ENCODE assay signal across 23 cellular contexts in the genomic region with DNA sequence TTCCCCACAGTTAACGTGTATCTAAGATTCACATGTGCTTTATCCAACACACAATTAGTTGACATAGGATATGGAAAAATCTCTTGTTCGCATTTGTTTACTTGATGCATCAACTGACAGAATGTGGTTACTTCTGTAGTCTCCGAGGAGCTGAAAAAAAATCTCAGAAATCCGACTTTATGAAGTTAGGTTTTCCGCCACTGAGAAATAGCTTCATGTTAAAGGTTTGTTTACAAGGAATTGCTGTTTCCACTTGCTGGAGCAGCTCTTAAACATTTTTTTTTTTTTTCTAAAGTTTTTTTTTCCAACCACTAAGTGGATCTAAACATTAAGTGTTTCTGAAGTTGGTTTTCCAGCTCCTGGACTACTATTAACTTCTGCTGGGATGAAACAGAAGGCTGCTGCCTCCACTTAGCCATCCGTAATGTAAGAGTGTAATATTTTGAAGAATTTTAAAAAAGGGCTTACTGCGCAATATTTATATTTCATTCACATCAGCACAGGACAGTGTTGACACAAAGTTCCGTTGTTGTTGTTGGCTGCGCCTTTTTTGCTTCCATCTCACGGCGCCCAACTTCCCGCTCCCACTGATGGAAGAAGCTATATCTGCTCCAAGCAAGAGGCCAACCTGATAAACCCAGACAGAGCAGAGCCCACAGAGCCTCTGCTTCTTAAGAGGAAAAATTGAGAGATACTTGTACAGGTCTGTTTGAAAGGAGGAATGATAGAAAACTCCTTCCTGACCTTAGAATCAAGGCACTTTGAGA.
"Had no signal": no experiment of that assay in that cellular context is flagged by ENCODE, and none has a peak within 500 bp of the region (broad histone marks: within the 10 kb centered on the region; RNA-seq: fewer than 3 reads in every experiment).

No MANE protein-coding gene starts in this region.

- H3K36me3 ChIP-seq: colonic mucosa, gastroesophageal sphincter, neural progenitor cell, tibial nerve had no signal

- H3K9me3 ChIP-seq: colonic mucosa, gastroesophageal sphincter, tibial nerve had no signal

- H3K27me3 ChIP-seq: colonic mucosa, dorsolateral prefrontal cortex, gastroesophageal sphincter, neural progenitor cell, tibial nerve had no signal

- FAIRE-seq: astrocyte, endothelial cell of umbilical vein, keratinocyte had no signal

- ATAC-seq: activated naive CD4-positive, alpha-beta T cell treated with anti-CD3 and anti-CD28 coated beads, Interleukin-2, amount 50 U/mL, for 72 hours; activated T-helper 17 cell treated with anti-CD3 and anti-CD28 coated beads, Interleukin-2, amount 50 U/mL, for 72 hours; effector memory CD8-positive, alpha-beta T cell; esophagus mucosa; gastroesophageal sphincter; naive thymus-derived CD8-positive, alpha-beta T cell; T-cell had no signal

- H3K4me3 ChIP-seq: colonic mucosa, dorsolateral prefrontal cortex, gastroesophageal sphincter, neural progenitor cell, tibial nerve had no signal

- H3K27ac ChIP-seq: colonic mucosa, dorsolateral prefrontal cortex, gastroesophageal sphincter, neural progenitor cell had no signal

- DNase-seq: activated CD4-positive, alpha-beta T cell treated with anti-CD3 and anti-CD28 coated beads for 1 hour; activated CD4-positive, alpha-beta T cell treated with anti-CD3 and anti-CD28 coated beads, Interleukin-2, amount 50 U/mL, for 1 hour; activated CD8-positive, alpha-beta memory T cell treated with anti-CD3 and anti-CD28 coated beads for 24 hours; activated CD8-positive, alpha-beta memory T cell treated with anti-CD3 and anti-CD28 coated beads, Interleukin-2, amount 50 U/mL, for 4 hours; activated T-cell treated with anti-CD3 and anti-CD28 coated beads, Interleukin-2, amount 50 U/mL, for 24 hours; colonic mucosa; dorsolateral prefrontal cortex; effector memory CD8-positive, alpha-beta T cell; head of caudate nucleus; naive thymus-derived CD8-positive, alpha-beta T cell; retina; stimulated activated CD4-positive, alpha-beta T cell treated with anti-CD3 and anti-CD28 coated beads, Interleukin-4, amount 100 ng/mL, for 24 hours; stimulated activated naive CD4-positive, alpha-beta T cell treated with Interleukin-2 at 50 U/mL for 16 hours; T-cell had no signal
